In genomic region chr2:6865346-6866238, GRCh38 we compare ENCODE assay signal across 8 cellular contexts. TPM values are rescaled to one million over a fixed set of nuclear protein-coding genes. Genes with fewer than 3 reads are reported as not detected.
DNase-seq lines count a peak whose midpoint lies in the region; ATAC-seq lines count a peak whose summit lies in the region.

TSS of gene CMPK2 (minus strand) at chr2:6865907. CDS start at chr2:6865696, 211 bp downstream.

- H3K27ac ChIP-seq in SK-N-MC, result peak within 1 kb of the TSS; percentile 82
- H3K27ac ChIP-seq in urinary bladder (ENCODE audit: low read depth), result peak within 1 kb of the TSS; percentile 77

- H3K9me3 ChIP-seq in SK-N-MC (ENCODE audit: low read depth, low read length), result no peaks in the 10 kb centered on the region

- CTCF ChIA-PET in activated naive CD4-positive, alpha-beta T cell treated with anti-CD3 and anti-CD28 coated beads, Interleukin-2, amount 10 ng/mL, durations not matched to agents 7 days and 5 days (lab: Charles Lee), result interaction anchor here (0.8 to 7.2 kb wide), 12 partner anchors 13 to 193 kb away, joined by 3 to 116 read pairs (median 5); partner anchors contain the start of genes RNF144A and RSAD2

- peaks cover 15% of the 10 kb centered on the region for H3K9me3 Mint-ChIP-seq in activated naive CD4-positive, alpha-beta T cell treated with anti-CD3 and anti-CD28 coated beads, Interleukin-2, amount 10 ng/mL, durations not matched to agents 7 days and 5 days

- peak; percentile 66 for ATAC-seq in GM19463 (IDR thresholded peaks at IDR 0.05; ENCODE audit: unreplicated experiment)
- ATAC-seq in Right ventricle myocardium superior (ENCODE audit: poor library complexity), result peak; percentile 84

- peaks cover 6% of the 10 kb centered on the region for H3K36me3 ChIP-seq in SK-N-MC (ENCODE audit: insufficient read depth, low read length)
- H3K36me3 ChIP-seq in urinary bladder (ENCODE audit: insufficient read depth), result no peaks in the 10 kb centered on the region

- peaks cover 48% of the 10 kb centered on the region for H3K36me3 Mint-ChIP-seq in activated naive CD4-positive, alpha-beta T cell treated with anti-CD3 and anti-CD28 coated beads, Interleukin-2, amount 10 ng/mL, durations not matched to agents 7 days and 5 days

- peak within 1 kb of the TSS; percentile 74 for H3K9ac ChIP-seq in SK-N-MC (ENCODE audit: insufficient read length)

- WGBS in urinary bladder, result under 1% methylated on average over 114 of the region's 114 CpGs

- DNase-seq in DMS53 treated with DMSO at 0.1 percent for 48 hours (lab: John Stamatoyannopoulos, UW; ENCODE audit: unreplicated experiment) (peak; percentile 34), HK-2 (ENCODE audit: unreplicated experiment) (peak; percentile 46), SK-N-MC (ENCODE audit: low read depth, low spot score) (no peak), Right ventricle myocardium superior (peak; percentile 86), posterior vena cava (ENCODE audit: low spot score) (peak; percentile 90)
- peak; percentile 95 for DNase-seq in activated naive CD4-positive, alpha-beta T cell treated with anti-CD3 and anti-CD28 coated beads, Interleukin-2, amount 10 ng/mL, durations not matched to agents 7 days and 5 days

- H3K4me3 ChIP-seq in SK-N-MC (peak within 1 kb of the TSS; percentile 74), urinary bladder (ENCODE audit: low read depth, low read length) (peak within 1 kb of the TSS; percentile 84)

- H3K4me1 ChIP-seq in urinary bladder (ENCODE audit: insufficient read depth), result no peaks in the 10 kb centered on the region

- peak within 1 kb of the TSS; percentile 96 for H3K4me3 Mint-ChIP-seq in activated naive CD4-positive, alpha-beta T cell treated with anti-CD3 and anti-CD28 coated beads, Interleukin-2, amount 10 ng/mL, durations not matched to agents 7 days and 5 days

- intact Hi-C loops in Right ventricle myocardium superior (cut with DNase I) (no loop called here), posterior vena cava (cut with DNase I) (no loop called here)

- H3K27ac Mint-ChIP-seq in activated naive CD4-positive, alpha-beta T cell treated with anti-CD3 and anti-CD28 coated beads, Interleukin-2, amount 10 ng/mL, durations not matched to agents 7 days and 5 days, result peak within 1 kb of the TSS; percentile 92

- H3K4me1 Mint-ChIP-seq in activated naive CD4-positive, alpha-beta T cell treated with anti-CD3 and anti-CD28 coated beads, Interleukin-2, amount 10 ng/mL, durations not matched to agents 7 days and 5 days, result peaks cover 48% of the 10 kb centered on the region

- H3K27me3 Mint-ChIP-seq in activated naive CD4-positive, alpha-beta T cell treated with anti-CD3 and anti-CD28 coated beads, Interleukin-2, amount 10 ng/mL, durations not matched to agents 7 days and 5 days, result no peaks in the 10 kb centered on the region

RNA-seq across cellular contexts. Expression of gene CMPK2, which starts in this region (rescaled TPM):
- 2.7 TPM for total RNA-seq in Right ventricle myocardium superior
- total RNA-seq in posterior vena cava, result 1 to 10 TPM; 3.0 to 4.9 TPM
- total RNA-seq in urinary bladder, result 8.9 TPM
- 3.6 TPM for polyA plus RNA-seq in urinary bladder
